Comparison of ENCODE assay signal across 16 cellular contexts in the genomic region with DNA sequence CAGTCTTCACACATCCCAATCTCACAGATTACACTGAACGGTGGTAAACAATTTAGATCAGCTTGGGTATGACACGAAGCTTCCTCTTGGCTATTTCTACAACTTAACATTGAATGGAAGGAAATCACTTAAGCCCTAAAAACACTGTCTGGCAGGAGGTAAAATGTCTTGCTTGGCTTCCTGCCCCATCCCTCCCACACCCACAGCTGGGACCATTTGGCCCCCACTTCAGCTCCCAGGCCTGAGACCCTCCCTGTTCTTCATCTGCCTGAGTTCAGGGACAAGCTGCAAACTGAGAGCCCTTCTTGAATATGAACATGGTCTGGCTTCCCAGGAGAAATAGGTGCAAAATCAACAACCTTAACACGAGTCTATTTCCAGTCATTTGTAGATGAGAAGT. TPM values are rescaled to one million over a fixed set of nuclear protein-coding genes. Genes with fewer than 3 reads are reported as not detected.
DNase-seq lines count a peak whose midpoint lies in the region; TF ChIP-seq lines count a peak whose summit lies in the region.
"Had no signal": no experiment of that assay in that cellular context is flagged by ENCODE, and none has a peak within 500 bp of the region (broad histone marks: within the 10 kb centered on the region; RNA-seq: fewer than 3 reads in every experiment).

No MANE protein-coding gene starts in this region.

- peaks cover 63% of the 10 kb centered on the region for H3K4me1 Mint-ChIP-seq in nephron

- TF ChIP-seq POLR2A in uterus (IDR thresholded peaks at IDR 0.05), result no peak

- peaks cover 55% of the 10 kb centered on the region for H3K27me3 Mint-ChIP-seq in nephron (ENCODE audit: low read depth)

- H3K4me3 ChIP-seq in left ventricle myocardium inferior, result no peak overlapping the region
- no peak overlapping the region for H3K4me3 ChIP-seq in uterus
- H3K4me3 ChIP-seq: GM23338 had no signal

- no peak for TF ChIP-seq CTCF in left ventricle myocardium inferior (IDR thresholded peaks at IDR 0.05; ENCODE audit: borderline replicate concordance)
- no peak for TF ChIP-seq CTCF in nephron (IDR thresholded peaks at IDR 0.05; ENCODE audit: unreplicated experiment in 3 of 3)
- TF ChIP-seq CTCF in uterus (IDR thresholded peaks at IDR 0.05), result no peak

- H3K4me1 ChIP-seq in left ventricle myocardium inferior (peaks cover 60% of the 10 kb centered on the region), uterus (no peaks in the 10 kb centered on the region)

- no peaks in the 10 kb centered on the region for H3K36me3 Mint-ChIP-seq in nephron (ENCODE audit: low read depth)
- H3K36me3 Mint-ChIP-seq: CD4-positive, alpha-beta memory T cell had no signal

- H3K4me3 Mint-ChIP-seq in nephron, result peak overlapping the region in 1 of 3 experiments; percentile 48
- H3K4me3 Mint-ChIP-seq: CD4-positive, alpha-beta memory T cell; GM23338; H9 had no signal

- H3K9me3 ChIP-seq in left ventricle myocardium inferior (replicated peaks), result no peaks in the 10 kb centered on the region
- H3K9me3 ChIP-seq in uterus, result no peaks in the 10 kb centered on the region

- intact Hi-C loops in left ventricle myocardium inferior (cut with micrococcal nuclease) (no loop called here), cardiac septum (cut with DNase I) (no loop called here), uterus (cut with DNase I; ENCODE audit: low total_unique reads) (no loop called here)

- H3K9me3 Mint-ChIP-seq in nephron, result no peaks in the 10 kb centered on the region
- H3K9me3 Mint-ChIP-seq: CD4-positive, alpha-beta memory T cell; GM23338; H9 had no signal

- H3K27ac Mint-ChIP-seq in nephron, result peak overlapping the region in 2 of 3 experiments; percentile 51 to 64
- H3K27ac Mint-ChIP-seq: CD4-positive, alpha-beta memory T cell; GM23338; H9 had no signal

- DNase-seq in left ventricle myocardium inferior (peak; percentile 51), cardiac septum (ENCODE audit: low spot score) (no peak), dermis blood vessel endothelial cell (peak; percentile 28), uterus (no peak)
- DNase-seq in stimulated activated CD4-positive, alpha-beta T cell treated with anti-CD3 and anti-CD28 coated beads, Interleukin-2, amount 100 ng/mL, for 24 hours, result no peak
- DNase-seq: C1 segment of cervical spinal cord; Calu3; CD4-positive, alpha-beta memory T cell; COR-L47; DMS53; DMS79 treated with DMSO at 0.1 percent for 48 hours; GF-D8; H9 had no signal

- peak overlapping the region; percentile 93 for H3K27ac ChIP-seq in left ventricle myocardium inferior (replicated peaks)
- no peak overlapping the region for H3K27ac ChIP-seq in uterus

- peaks cover 10% of the 10 kb centered on the region for H3K27me3 ChIP-seq in left ventricle myocardium inferior (ENCODE audit: low read depth)
- H3K27me3 ChIP-seq in uterus, result no peaks in the 10 kb centered on the region

- H3K36me3 ChIP-seq in left ventricle myocardium inferior (no peaks in the 10 kb centered on the region), uterus (no peaks in the 10 kb centered on the region)

RNA-seq across cellular contexts. Expression of gene COL15A1, which starts 3.4 kb away (rescaled TPM):
- total RNA-seq in left ventricle myocardium inferior (45.4 TPM), cardiac septum (49.4 TPM), dermis blood vessel endothelial cell (0.42 and 31.5 TPM in 2 replicates), uterus (100 to 1,000 TPM in 1 of 4 donors, 10 to 100 TPM in 3; 20.3 to 160 (median 50.4) TPM)
- total RNA-seq: Calu3; CD4-positive, alpha-beta memory T cell; G401; H9 had no signal

Comparison
In these comparisons a context has a peak if more than half of its experiments do, and no peak if none do; other contexts are left out.
1. DNase-seq: peak in left ventricle myocardium inferior (single experiment) and dermis blood vessel endothelial cell (single experiment); none in cardiac septum (single experiment), stimulated activated CD4-positive, alpha-beta T cell treated with anti-CD3 and anti-CD28 coated beads, Interleukin-2, amount 100 ng/mL, for 24 hours (0 of 2) and uterus (0 of 2).